20 cellular contexts compared by ENCODE assay signal in the genomic region with DNA sequence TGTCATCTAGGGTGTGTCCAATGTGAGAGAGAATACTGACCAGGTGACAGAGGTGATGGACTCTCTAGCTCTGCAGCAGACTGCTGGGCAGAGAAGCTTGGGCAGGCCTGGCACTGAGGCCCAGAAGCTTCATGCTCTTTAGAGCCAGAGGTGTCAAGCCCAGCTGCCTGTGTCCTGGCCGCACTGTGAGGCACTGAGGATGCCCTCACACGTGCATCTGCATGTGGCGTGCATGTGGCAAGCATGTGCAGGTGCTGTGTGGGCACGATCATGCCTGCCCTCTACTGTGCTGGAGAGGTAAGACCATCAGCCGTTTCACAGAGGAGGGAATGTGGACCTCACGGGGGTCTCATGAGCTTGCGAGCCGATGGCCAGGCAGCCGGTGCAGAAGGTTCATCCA. TPM values are rescaled to one million over a fixed set of nuclear protein-coding genes. Genes with fewer than 3 reads are reported as not detected.
DNase-seq lines count a peak whose midpoint lies in the region; ATAC-seq and TF ChIP-seq lines count a peak whose summit lies in the region.
"Had no signal": no experiment of that assay in that cellular context is flagged by ENCODE, and none has a peak within 500 bp of the region (broad histone marks: within the 10 kb centered on the region; RNA-seq: fewer than 3 reads in every experiment).

No MANE protein-coding gene starts in this region.

- H3K4me3 ChIP-seq in WERI-Rb-1 (ENCODE audit: low read depth, low read length), result no peak overlapping the region
- H3K4me3 ChIP-seq: dorsolateral prefrontal cortex, heart left ventricle, ovary, tibial artery had no signal

- peak overlapping the region in 1 of 5 donors; percentile 12 for H3K4me3 Mint-ChIP-seq in immature natural killer cell
- H3K4me3 Mint-ChIP-seq: activated naive CD4-positive, alpha-beta T cell treated with anti-CD3 and anti-CD28 coated beads for 36 hours; B cell; brain; stimulated activated memory B cell treated with anti-CD40 and anti-IgM and Interleukin-4, amounts not matched to agents 10 μg/mL and 1 μg/mL and 100 μg/mL, for 72 hours had no signal

- H3K4me1 Mint-ChIP-seq in immature natural killer cell, result peaks cover 18 to 33% of the 10 kb centered on the region in 2 donors

- H3K27me3 Mint-ChIP-seq in immature natural killer cell (ENCODE audit: low read depth in 3 of 3), result peaks cover 0 to 7% (median 0%) of the 10 kb centered on the region in 3 donors
- H3K27me3 Mint-ChIP-seq: B cell; brain; stimulated activated memory B cell treated with anti-CD40 and anti-IgM and Interleukin-4, amounts not matched to agents 10 μg/mL and 1 μg/mL and 100 μg/mL, for 72 hours had no signal

- no peaks in the 10 kb centered on the region for H3K9me3 Mint-ChIP-seq in immature natural killer cell
- H3K9me3 Mint-ChIP-seq: activated naive CD4-positive, alpha-beta T cell treated with anti-CD3 and anti-CD28 coated beads for 36 hours; stimulated activated memory B cell treated with anti-CD40 and anti-IgM and Interleukin-4, amounts not matched to agents 10 μg/mL and 1 μg/mL and 100 μg/mL, for 72 hours had no signal

- in situ Hi-C loops in GM13976 (cut with MboI; ENCODE audit: low sequenced_read_pairs, unreplicated experiment), result no loop called here

- no peak overlapping the region for H3K27ac ChIP-seq in WERI-Rb-1
- H3K27ac ChIP-seq: heart left ventricle, ovary had no signal

- H3K36me3 ChIP-seq in WERI-Rb-1, result peaks cover 22% of the 10 kb centered on the region
- H3K36me3 ChIP-seq: ovary, tibial artery had no signal

- H3K27ac Mint-ChIP-seq in immature natural killer cell, result peak overlapping the region in 4 of 6 donors; percentile 10 to 57 (median 26)
- H3K27ac Mint-ChIP-seq: activated naive CD4-positive, alpha-beta T cell treated with anti-CD3 and anti-CD28 coated beads for 36 hours; B cell; brain; stimulated activated memory B cell treated with anti-CD40 and anti-IgM and Interleukin-4, amounts not matched to agents 10 μg/mL and 1 μg/mL and 100 μg/mL, for 72 hours had no signal

- H3K9me3 ChIP-seq in WERI-Rb-1 (ENCODE audit: severe bottlenecking), result no peaks in the 10 kb centered on the region
- H3K9me3 ChIP-seq: heart left ventricle, ovary, tibial artery had no signal

- no peak for ATAC-seq in HG03025 (IDR thresholded peaks at IDR 0.05; ENCODE audit: low FRiP score, unreplicated experiment)
- ATAC-seq: heart left ventricle; stimulated activated memory B cell treated with anti-CD40 and anti-IgM and Interleukin-4, amounts not matched to agents 10 μg/mL and 1 μg/mL and 100 μg/mL, for 72 hours had no signal

- DNase-seq in AG08396 (ENCODE audit: low spot score), result peak; percentile 1
- peak; percentile 13 for DNase-seq in GM13976 (ENCODE audit: low spot score)
- no peak for DNase-seq in WERI-Rb-1
- DNase-seq in immature natural killer cell, result no peak
- no peak for DNase-seq in NK-92 (lab: John Stamatoyannopoulos, UW; ENCODE audit: unreplicated experiment)
- no peak for DNase-seq in KG1 (lab: John Stamatoyannopoulos, UW)
- DNase-seq in amniotic stem cell (lab: John Stamatoyannopoulos, UW), result no peak
- DNase-seq: activated CD4-positive, alpha-beta T cell treated with anti-CD3 and anti-CD28 coated beads for 48 hours; activated naive CD4-positive, alpha-beta T cell treated with anti-CD3 and anti-CD28 coated beads for 36 hours; DMS53; NCI-H1436; NCI-H345; tibial artery had no signal

- no peaks in the 10 kb centered on the region for H3K27me3 ChIP-seq in WERI-Rb-1 (ENCODE audit: insufficient read depth, low read depth, severe bottlenecking)
- H3K27me3 ChIP-seq: dorsolateral prefrontal cortex, heart left ventricle, ovary, tibial artery had no signal

- TF ChIP-seq CTCF in GM13976 (IDR thresholded peaks at IDR 0.05; ENCODE audit: borderline replicate concordance, control extremely low read depth, extremely low read depth, insufficient read depth, missing control alignments) (no peak), WERI-Rb-1 (IDR thresholded peaks at IDR 0.05; ENCODE audit: low read depth, low read length) (peak; percentile 54; the same call in 1 of the 2 replicates)

- no peaks in the 10 kb centered on the region for H3K36me3 Mint-ChIP-seq in immature natural killer cell
- H3K36me3 Mint-ChIP-seq: brain; stimulated activated memory B cell treated with anti-CD40 and anti-IgM and Interleukin-4, amounts not matched to agents 10 μg/mL and 1 μg/mL and 100 μg/mL, for 72 hours had no signal

RNA-seq across cellular contexts. Expression of gene TXNRD2, which starts 15.8 kb away (rescaled TPM):
- 10 to 100 TPM; 11.0 to 17.1 (median 15.5) TPM for polyA plus RNA-seq in immature natural killer cell

RNA-seq across cellular contexts. Expression of gene COMT, which starts 15.9 kb away (rescaled TPM):
- polyA plus RNA-seq in immature natural killer cell, result 100 to 1,000 TPM; 130 to 167 (median 155) TPM

RNA-seq across cellular contexts. Expression of gene ARVCF, which starts 59.2 kb away (rescaled TPM):
- polyA plus RNA-seq in immature natural killer cell, result 10 to 100 TPM in 1 of 3 donors, 1 to 10 TPM in 2; 5.3 to 15.9 (median 5.3) TPM

Comparison
In these comparisons a context has a peak if more than half of its experiments do, and no peak if none do; other contexts are left out.
1. DNase-seq: peak in AG08396 (single experiment) and GM13976 (single experiment); none in WERI-Rb-1 (single experiment), immature natural killer cell (0 of 3), NK-92 (single experiment), KG1 (single experiment) and amniotic stem cell (single experiment).